ENCODE assay signal across 14 cellular contexts in the genomic region with DNA sequence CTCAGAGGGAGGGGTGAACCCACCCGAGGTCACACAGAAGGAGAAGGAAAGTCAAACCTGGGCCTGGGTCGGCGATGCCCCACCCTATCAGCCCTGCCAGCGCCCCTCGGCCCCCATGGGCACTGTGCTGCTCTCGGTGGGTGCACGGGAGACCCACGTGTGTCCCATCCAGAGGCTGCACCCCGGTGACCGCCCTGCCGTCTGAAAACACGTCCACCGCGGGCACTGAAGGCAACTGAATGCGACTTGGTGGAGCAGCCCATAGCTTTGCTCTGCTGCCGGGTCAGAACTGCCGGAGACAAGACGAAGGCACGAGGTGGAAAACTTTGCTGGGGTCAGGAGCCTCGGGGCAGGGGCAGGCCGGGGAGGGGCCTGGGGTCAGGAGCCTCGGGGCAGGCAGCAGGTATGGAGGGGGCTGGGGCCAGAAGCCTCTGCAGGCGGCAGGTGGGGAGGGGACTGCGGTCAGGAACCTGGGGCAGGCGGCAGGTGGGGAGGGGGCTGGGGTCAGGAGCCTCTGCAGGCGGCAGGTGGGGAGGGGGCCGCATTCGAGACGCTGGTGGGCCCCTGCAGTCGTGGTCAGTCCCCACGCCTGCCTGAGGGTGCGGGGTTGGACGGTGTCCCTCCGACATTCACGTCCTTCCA. TPM values are rescaled to one million over a fixed set of nuclear protein-coding genes. Genes with fewer than 3 reads are reported as not detected.
DNase-seq lines count a peak whose midpoint lies in the region; ATAC-seq and TF ChIP-seq lines count a peak whose summit lies in the region.
"Had no signal": no experiment of that assay in that cellular context is flagged by ENCODE, and none has a peak within 500 bp of the region (broad histone marks: within the 10 kb centered on the region; RNA-seq: fewer than 3 reads in every experiment).

No MANE protein-coding gene starts in this region.

- peak overlapping the region; percentile 87 for H3K9ac ChIP-seq in adipocyte (ENCODE audit: low read length)

- CTCF ChIA-PET in CD4-positive, alpha-beta T cell (lab: Charles Lee): no interaction called here
- CTCF ChIA-PET in activated CD4-positive, alpha-beta T cell treated with anti-CD3 and anti-CD28 coated beads for 36 hours (lab: Charles Lee): no interaction called here

- no peaks in the 10 kb centered on the region for H3K9me3 Mint-ChIP-seq in CD4-positive, alpha-beta T cell
- no peaks in the 10 kb centered on the region for H3K9me3 Mint-ChIP-seq in immature natural killer cell
- no peaks in the 10 kb centered on the region for H3K9me3 Mint-ChIP-seq in activated CD4-positive, alpha-beta T cell treated with anti-CD3 and anti-CD28 coated beads for 36 hours (ENCODE audit: low read depth)
- H3K9me3 Mint-ChIP-seq: activated T-helper 2 cell treated with anti-CD3 and anti-CD28 coated beads, Interferon-gamma antibody, Interleukin-2, Interleukin-4, amounts not matched to agents 10 μg/mL and 5 μg/mL and 100 μg/mL, durations not matched to agents 14 hours and 24 hours and 36 hours; central memory CD8-positive, alpha-beta T cell had no signal

- no peak for TF ChIP-seq CTCF in CD4-positive, alpha-beta T cell (IDR thresholded peaks at IDR 0.05)

- intact Hi-C loops in CD4-positive, alpha-beta T cell (cut with DNase I, micrococcal nuclease): loop anchor here (5.0 to 10.0 kb wide), 4 partner anchors 153 to 535 kb away; no protein-coding TSS in a partner anchor
- intact Hi-C loops in activated CD4-positive, alpha-beta T cell treated with anti-CD3 and anti-CD28 coated beads for 36 hours (cut with DNase I, micrococcal nuclease): no loop called here

- no peaks in the 10 kb centered on the region for H3K9me3 ChIP-seq in CD4-positive, alpha-beta T cell (ENCODE audit: control insufficient read depth, low read length)
- no peaks in the 10 kb centered on the region for H3K9me3 ChIP-seq in adipocyte (ENCODE audit: control insufficient read depth, low read length)

- H3K4me3 Mint-ChIP-seq in CD4-positive, alpha-beta T cell: no peak overlapping the region
- peak overlapping the region in 4 of 5 donors; percentile 3 to 54 (median 42) for H3K4me3 Mint-ChIP-seq in immature natural killer cell
- no peak overlapping the region for H3K4me3 Mint-ChIP-seq in activated CD4-positive, alpha-beta T cell treated with anti-CD3 and anti-CD28 coated beads for 36 hours

- H3K36me3 Mint-ChIP-seq in CD4-positive, alpha-beta T cell (ENCODE audit: low read depth): no peaks in the 10 kb centered on the region
- H3K36me3 Mint-ChIP-seq in immature natural killer cell: peaks cover 0 to 3% (median 0%) of the 10 kb centered on the region in 3 donors
- H3K36me3 Mint-ChIP-seq in activated CD4-positive, alpha-beta T cell treated with anti-CD3 and anti-CD28 coated beads for 36 hours (ENCODE audit: low read depth): no peaks in the 10 kb centered on the region

- H3K27me3 Mint-ChIP-seq in CD4-positive, alpha-beta T cell: no peaks in the 10 kb centered on the region
- H3K27me3 Mint-ChIP-seq in immature natural killer cell (ENCODE audit: low read depth in 3 of 3): peaks cover 2 to 5% (median 2%) of the 10 kb centered on the region in 3 donors
- no peaks in the 10 kb centered on the region for H3K27me3 Mint-ChIP-seq in activated CD4-positive, alpha-beta T cell treated with anti-CD3 and anti-CD28 coated beads for 36 hours
- H3K27me3 Mint-ChIP-seq: central memory CD8-positive, alpha-beta T cell had no signal

- no peak for DNase-seq in CD4-positive, alpha-beta T cell
- DNase-seq in adipocyte (ENCODE audit: low read depth) (no peak), immature natural killer cell (no peak), retina (peak; percentile 43), NAMALWA (ENCODE audit: low spot score) (no peak)
- DNase-seq in activated CD4-positive, alpha-beta T cell treated with anti-CD3 and anti-CD28 coated beads for 36 hours: no peak
- DNase-seq: activated CD4-positive, alpha-beta T cell treated with anti-CD3 and anti-CD28 coated beads for 1 hour; DMS79 treated with DMSO at 0.1 percent for 48 hours; foreskin keratinocyte had no signal

- peaks cover 2% of the 10 kb centered on the region for H3K36me3 ChIP-seq in adipocyte (ENCODE audit: control insufficient read depth, insufficient read depth, low read length, severe bottlenecking)

- H3K27ac ChIP-seq in CD4-positive, alpha-beta T cell (ENCODE audit: low read depth, low read length): peak overlapping the region; percentile 4
- H3K27ac ChIP-seq: foreskin keratinocyte had no signal

- H3K4me1 Mint-ChIP-seq in CD4-positive, alpha-beta T cell (ENCODE audit: low read depth): peaks cover 18% of the 10 kb centered on the region
- peaks cover 29 to 34% of the 10 kb centered on the region in 2 donors for H3K4me1 Mint-ChIP-seq in immature natural killer cell
- peaks cover 23% of the 10 kb centered on the region for H3K4me1 Mint-ChIP-seq in activated CD4-positive, alpha-beta T cell treated with anti-CD3 and anti-CD28 coated beads for 36 hours

- H3K27ac Mint-ChIP-seq in CD4-positive, alpha-beta T cell: no peak overlapping the region
- H3K27ac Mint-ChIP-seq in immature natural killer cell: peak overlapping the region in 4 of 6 donors; percentile 19 to 69 (median 43)
- H3K27ac Mint-ChIP-seq in activated CD4-positive, alpha-beta T cell treated with anti-CD3 and anti-CD28 coated beads for 36 hours: no peak overlapping the region
- H3K27ac Mint-ChIP-seq: activated T-helper 2 cell treated with anti-CD3 and anti-CD28 coated beads, Interferon-gamma antibody, Interleukin-2, Interleukin-4, amounts not matched to agents 10 μg/mL and 5 μg/mL and 100 μg/mL, durations not matched to agents 14 hours and 24 hours and 36 hours had no signal

- no peak overlapping the region for H3K4me3 ChIP-seq in adipocyte (ENCODE audit: low read length)

- H3K27me3 ChIP-seq in CD4-positive, alpha-beta T cell (ENCODE audit: control insufficient read depth, insufficient read depth, low read length): no peaks in the 10 kb centered on the region
- H3K27me3 ChIP-seq in adipocyte (replicated peaks; ENCODE audit: control insufficient read depth, insufficient read depth, low read length): no peaks in the 10 kb centered on the region
- H3K27me3 ChIP-seq: foreskin keratinocyte had no signal

- POLR2A ChIA-PET in CD4-positive, alpha-beta T cell (lab: Charles Lee): no interaction called here
- POLR2A ChIA-PET in activated CD4-positive, alpha-beta T cell treated with anti-CD3 and anti-CD28 coated beads for 36 hours (lab: Charles Lee): no interaction called here

- peaks cover 19% of the 10 kb centered on the region for H3K4me1 ChIP-seq in adipocyte (ENCODE audit: control insufficient read depth, insufficient read depth, low read length)
- H3K4me1 ChIP-seq: foreskin keratinocyte had no signal

- ATAC-seq in CD4-positive, alpha-beta T cell (ENCODE audit: poor library complexity): no peak
- ATAC-seq in activated CD4-positive, alpha-beta T cell treated with anti-CD3 and anti-CD28 coated beads for 36 hours: no peak
- ATAC-seq in HG03025 (IDR thresholded peaks at IDR 0.05; ENCODE audit: low FRiP score, unreplicated experiment): no peak
- ATAC-seq in GM21390 (IDR thresholded peaks at IDR 0.05; ENCODE audit: unreplicated experiment): no peak
- ATAC-seq: foreskin keratinocyte, left lobe of liver had no signal

RNA-seq across cellular contexts. Expression of gene PIP5K1C, which starts 30.5 kb away (rescaled TPM):
- 10 to 100 TPM; 14.7 to 15.5 TPM for total RNA-seq in CD4-positive, alpha-beta T cell
- 10 to 100 TPM in 1 of 3 donors, 1 to 10 TPM in 1, not detected in 1; 4.3 to 25.7 TPM for polyA plus RNA-seq in immature natural killer cell
- total RNA-seq in activated CD4-positive, alpha-beta T cell treated with anti-CD3 and anti-CD28 coated beads for 36 hours: 10 to 100 TPM; 14.6 to 15.3 TPM

RNA-seq across cellular contexts. Expression of gene TJP3, which starts 38.4 kb away (rescaled TPM):
- 1 to 10 TPM; 8.2 to 9.0 TPM for total RNA-seq in CD4-positive, alpha-beta T cell
- under 1 TPM in 1 of 3 donors, not detected in 2; 0.34 TPM for polyA plus RNA-seq in immature natural killer cell
- 1 to 10 TPM; 1.0 to 2.7 TPM for total RNA-seq in activated CD4-positive, alpha-beta T cell treated with anti-CD3 and anti-CD28 coated beads for 36 hours
- total RNA-seq: foreskin keratinocyte had no signal
- polyA plus RNA-seq: foreskin keratinocyte had no signal

RNA-seq across cellular contexts. Expression of gene CACTIN, which starts 43.1 kb away (rescaled TPM):
- total RNA-seq in CD4-positive, alpha-beta T cell: 10 to 100 TPM; 25.8 to 25.9 TPM
- 10 to 100 TPM in 1 of 3 donors, 1 to 10 TPM in 2; 1.4 to 18.0 (median 5.6) TPM for polyA plus RNA-seq in immature natural killer cell
- 10 to 100 TPM; 28.0 to 33.6 TPM for total RNA-seq in activated CD4-positive, alpha-beta T cell treated with anti-CD3 and anti-CD28 coated beads for 36 hours

Comparison
In these comparisons a context has a peak if more than half of its experiments do, and no peak if none do; other contexts are left out.
1. H3K27ac Mint-ChIP-seq: peak in immature natural killer cell (4 of 6); none in CD4-positive, alpha-beta T cell (single experiment) and activated CD4-positive, alpha-beta T cell treated with anti-CD3 and anti-CD28 coated beads for 36 hours (single experiment).
2. H3K4me3 Mint-ChIP-seq: peak in immature natural killer cell (4 of 5); none in CD4-positive, alpha-beta T cell (single experiment) and activated CD4-positive, alpha-beta T cell treated with anti-CD3 and anti-CD28 coated beads for 36 hours (single experiment).
3. intact Hi-C loops: an anchor here in CD4-positive, alpha-beta T cell (5.0 to 10.0 kb wide); none called in activated CD4-positive, alpha-beta T cell treated with anti-CD3 and anti-CD28 coated beads for 36 hours.